28 cellular contexts compared by ENCODE assay signal in the genomic region with DNA sequence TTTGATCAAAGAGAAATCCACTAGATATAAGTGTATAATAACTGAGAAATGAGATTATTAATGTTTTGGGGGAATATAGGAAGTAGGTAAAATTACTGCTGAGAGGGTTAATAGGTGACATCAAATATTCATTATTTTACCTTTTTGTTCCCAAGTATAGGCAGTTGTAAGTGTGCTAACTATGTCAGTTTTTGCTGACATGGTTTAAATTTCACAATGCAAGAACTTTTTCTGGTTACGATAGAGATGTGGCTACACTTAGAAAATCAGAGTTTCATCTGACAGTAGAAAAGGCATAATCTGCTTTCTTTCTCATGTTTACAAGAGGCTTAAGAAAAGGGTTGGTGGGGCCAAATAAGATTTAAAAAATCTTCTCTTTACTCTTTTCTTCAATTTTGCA.
"Had no signal": no experiment of that assay in that cellular context is flagged by ENCODE, and none has a peak within 500 bp of the region (broad histone marks: within the 10 kb centered on the region; RNA-seq: fewer than 3 reads in every experiment).

No MANE protein-coding gene starts in this region.

- H3K9ac ChIP-seq: neural progenitor cell, parathyroid adenoma had no signal

- ATAC-seq: natural killer cell; psoas muscle; right cardiac atrium; sciatic nerve; stimulated activated memory B cell treated with anti-CD40 and anti-IgM and Interleukin-4, amounts not matched to agents 10 μg/mL and 1 μg/mL and 100 μg/mL, for 72 hours; stimulated activated naive CD8-positive, alpha-beta T cell treated with anti-CD3 and anti-CD28 coated beads, Interleukin-15, amount 100 ng/mL, for 72 hours; stimulated activated naive CD8-positive, alpha-beta T cell treated with anti-CD3 and anti-CD28 coated beads, Interleukin-15, Interleukin-2, amounts not matched to agents 100 U/mL and 50 U/mL, for 24 hours; upper lobe of right lung had no signal

- H3K4me2 ChIP-seq: neural progenitor cell, smooth muscle cell had no signal

- H3K36me3 ChIP-seq: neural progenitor cell, ovary, spleen, suprapubic skin, tibial artery, transverse colon, upper lobe of right lung, uterus had no signal

- H3K4me3 ChIP-seq: neural progenitor cell, ovary, psoas muscle, skin epidermis, smooth muscle cell, spleen, suprapubic skin, testis, tibial artery, transverse colon, upper lobe of right lung, uterus had no signal

- H3K79me2 ChIP-seq: parathyroid adenoma had no signal

- H3K9me3 ChIP-seq: ovary, psoas muscle, spleen, testis, tibial artery, transverse colon, upper lobe of right lung, uterus had no signal

- DNase-seq: natural killer cell; occipital lobe; ovary; posterior cingulate gyrus; psoas muscle; right cardiac atrium; spleen; stimulated activated CD4-positive, alpha-beta T cell treated with anti-CD3 and anti-CD28 coated beads, Interleukin-12 subunit alpha, Interleukin-12 subunit beta, amount 100 ng/mL, for 4 hours; stimulated activated CD4-positive, alpha-beta T cell treated with anti-CD3 and anti-CD28 coated beads, Interleukin-1b, Interleukin-23, amount 100 ng/mL, for 48 hours; stimulated activated CD4-positive, alpha-beta T cell treated with anti-CD3 and anti-CD28 coated beads, Interleukin-4, amount 100 ng/mL, for 1 hour; stimulated activated CD4-positive, alpha-beta T cell treated with anti-CD3 and anti-CD28 coated beads, Interleukin-4, amount 100 ng/mL, for 4 hours; stimulated activated CD8-positive, alpha-beta memory T cell treated with anti-CD3 and anti-CD28 coated beads, Interleukin-4, amount 100 ng/mL, for 48 hours; stimulated activated naive CD4-positive, alpha-beta T cell; stimulated activated naive CD8-positive, alpha-beta T cell treated with anti-CD3 and anti-CD28 coated beads, Interleukin-15, amount 100 ng/mL, for 72 hours; stimulated activated naive CD8-positive, alpha-beta T cell treated with anti-CD3 and anti-CD28 coated beads, Interleukin-15, Interleukin-2, amounts not matched to agents 100 U/mL and 50 U/mL, for 24 hours; substantia nigra; testis; tibial artery; transverse colon; upper lobe of right lung; uterus had no signal

- H3K4me1 ChIP-seq: parathyroid adenoma, psoas muscle, spleen, suprapubic skin, testis, transverse colon, upper lobe of right lung, uterus had no signal

- H3K27me3 ChIP-seq: neural progenitor cell, ovary, spleen, suprapubic skin, testis, tibial artery, transverse colon, upper lobe of right lung, uterus had no signal

- H2AFZ ChIP-seq: neural progenitor cell, parathyroid adenoma had no signal

- H3K27ac ChIP-seq: neural progenitor cell, ovary, parathyroid adenoma, psoas muscle, skin epidermis, spleen, suprapubic skin, testis, tibial artery, transverse colon, upper lobe of right lung, uterus had no signal
